Comparison of ENCODE assay signal across 8 cellular contexts in genomic region chr20:40968816-40969562, GRCh38. TPM values are rescaled to one million over a fixed set of nuclear protein-coding genes. Genes with fewer than 3 reads are reported as not detected.
A peak's percentile ranks its signal among the peaks of the same experiment; 100 is the strongest.
DNase-seq lines count a peak whose midpoint lies in the region; ATAC-seq and TF ChIP-seq lines count a peak whose summit lies in the region.
"Not testable (repeated sequence)": the region's sequence is repeated elsewhere in the genome, so short reads cannot be mapped to it uniquely, and the experiment has no call there.

No MANE protein-coding gene starts in this region.

- DNase-seq in BE2C = peak; percentile 85
- peak; percentile 70 for DNase-seq in HT1080 (ENCODE audit: low read depth)
- DNase-seq in NOMO-1 treated with dmso at 0.1 percent for 144 hours (lab: John Stamatoyannopoulos, UW; ENCODE audit: unreplicated experiment) = peak; percentile 60
- DNase-seq in activated CD8-positive, alpha-beta memory T cell treated with anti-CD3 and anti-CD28 coated beads for 4 hours (ENCODE audit: low read depth in 2 of 2) = peak; percentile 74 to 80
- peak; percentile 76 to 81 for DNase-seq in lung microvascular endothelial cell (ENCODE audit: low read depth in 2 of 2)
- peak; percentile 79 to 86 for DNase-seq in stimulated activated CD4-positive, alpha-beta T cell treated with anti-CD3 and anti-CD28 coated beads, Interleukin-4, amount 100 ng/mL, for 4 hours

- WGBS in ectodermal cell, 2 experiments = 52 to 54% methylated on average over 27 to 28 of the region's 28 CpGs

- peak; percentile 87 for ATAC-seq in GM19351 (IDR thresholded peaks at IDR 0.05; ENCODE audit: unreplicated experiment)

- peak; percentile 96 for TF ChIP-seq CTCF in BE2C (IDR thresholded peaks at IDR 0.05; ENCODE audit: low read depth, low read length)

- not testable (repeated sequence) for H3K36me3 ChIP-seq in BE2C; ectodermal cell (ENCODE audit: control insufficient read depth, insufficient read depth, low read length)

- H3K4me3 ChIP-seq in BE2C (ENCODE audit: low read depth, low read length) = peak overlapping the region; percentile 31
- H3K4me3 ChIP-seq in ectodermal cell (ENCODE audit: insufficient read depth, low read depth, low read length) = peak overlapping the region; percentile 3

- H3K27ac ChIP-seq in ectodermal cell (ENCODE audit: insufficient read depth, low read depth, low read length, poor library complexity, severe bottlenecking) = not testable (repeated sequence)

- not testable (repeated sequence) for H3K27me3 ChIP-seq in BE2C; ectodermal cell (ENCODE audit: control insufficient read depth, insufficient read depth, low read length, poor library complexity, severe bottlenecking)

- H3K4me1 ChIP-seq in BE2C; ectodermal cell (ENCODE audit: control insufficient read depth, insufficient read depth, low read length): not testable (repeated sequence)

- not testable (repeated sequence) for H3K9me3 ChIP-seq in BE2C; ectodermal cell (ENCODE audit: control insufficient read depth, low read length)

RNA-seq across cellular contexts. Expression of gene TOP1, which starts 59.6 kb away (rescaled TPM):
- 60.2 TPM for polyA plus RNA-seq in BE2C (2012; ENCODE audit: insufficient read depth, insufficient read length, low read depth)
- 20.8 and 26.7 TPM in 2 replicates for total RNA-seq in HT1080 (2014; rRNA removed; shearing (Covaris generic))
- 64.5 and 79.5 TPM in 2 replicates for polyA plus RNA-seq in HT1080 (2015; cell fraction: cytosol; rRNA removed)
- polyA plus RNA-seq in HT1080 (2015; cell fraction: nucleus; rRNA removed) = 119 and 120 TPM in 2 replicates
- polyA plus RNA-seq in ectodermal cell (2013, experiment 1 of 4) = 104 TPM
- polyA plus RNA-seq in ectodermal cell (2013, experiment 2 of 4) = 96.3 TPM
- 81.9 TPM for polyA plus RNA-seq in ectodermal cell (2013, experiment 3 of 4)
- 91.7 TPM for polyA plus RNA-seq in ectodermal cell (2013, experiment 4 of 4)
- 11.7 and 13.1 TPM in 2 replicates for total RNA-seq in lung microvascular endothelial cell
